21 cellular contexts compared by ENCODE assay signal in genomic region chr18:60096428-60096827, GRCh38.
DNase-seq lines count a peak whose midpoint lies in the region; TF ChIP-seq lines count a peak whose summit lies in the region.
"Had no signal": no experiment of that assay in that cellular context is flagged by ENCODE, and none has a peak within 500 bp of the region (broad histone marks: within the 10 kb centered on the region; RNA-seq: fewer than 3 reads in every experiment).

No MANE protein-coding gene starts in this region.

- 0% methylated on average over 1 of the region's 1 CpG for WGBS in mammary epithelial cell (ENCODE audit: low coverage, missing lambda C conversion rate)
- WGBS in esophagus squamous epithelium, 2 donors, result 29 to 48% methylated on average over 1 of the region's 1 CpG

- H3K9me3 Mint-ChIP-seq in MCF 10A (ENCODE audit: unreplicated experiment), result peaks cover 6% of the 10 kb centered on the region

- H2AFZ ChIP-seq in mammary epithelial cell (ENCODE audit: low read depth, low read length), result peak overlapping the region; percentile 63
- H2AFZ ChIP-seq in OCI-LY3 (ENCODE audit: low read depth, low read length), result peak overlapping the region; percentile 5; the same call in 1 of the 2 replicates

- H3K79me2 ChIP-seq in mammary epithelial cell (ENCODE audit: insufficient read depth, low read length) (no peaks in the 10 kb centered on the region), OCI-LY3 (ENCODE audit: low read length) (no peaks in the 10 kb centered on the region)

- BruUV-seq in mammary epithelial cell (replicated peaks; lab: Mats Ljungman, UMichigan) (no TSS peak), MCF 10A (replicated peaks; lab: Mats Ljungman, UMichigan) (no TSS peak)

- no peaks in the 10 kb centered on the region for H3K36me3 Mint-ChIP-seq in MCF 10A (ENCODE audit: insufficient read depth, unreplicated experiment)

- intact Hi-C loops in mammary epithelial cell (cut with micrococcal nuclease) (loop anchor here (10.0 kb wide), 1 partner anchor 448 kb away; no protein-coding TSS in a partner anchor), MCF 10A (cut with micrococcal nuclease) (no loop called here), esophagus squamous epithelium (cut with DNase I) (no loop called here)

- H3K27me3 ChIP-seq in mammary epithelial cell (ENCODE audit: insufficient read depth, low read length) (peaks cover 3% of the 10 kb centered on the region), OCI-LY3 (ENCODE audit: low read depth, low read length) (no peaks in the 10 kb centered on the region), esophagus squamous epithelium (no peaks in the 10 kb centered on the region), BE2C (no peaks in the 10 kb centered on the region)
- H3K27me3 ChIP-seq: BLaER1 treated with 17β-estradiol and CSF1 and Interleukin-3, amounts not matched to agents 10 nM and 100 nM had no signal

- peaks cover 80% of the 10 kb centered on the region for H3K27me3 Mint-ChIP-seq in MCF 10A (ENCODE audit: insufficient read depth, unreplicated experiment)

- H3K4me2 ChIP-seq in mammary epithelial cell (ENCODE audit: insufficient read depth, low read depth, low read length) (peak overlapping the region; percentile 55), OCI-LY3 (ENCODE audit: low read length) (peak overlapping the region; percentile 15; the same call in 1 of the 2 replicates)
- H3K4me2 ChIP-seq: SK-N-SH had no signal

- dilution Hi-C loops in mammary epithelial cell (cut with HindIII; ENCODE audit: low sequenced_read_pairs), result no loop called here

- no peak overlapping the region for H3K27ac ChIP-seq in mammary epithelial cell (ENCODE audit: insufficient read depth, low read depth, low read length)
- no peak overlapping the region for H3K27ac ChIP-seq in OCI-LY3 (ENCODE audit: low read length)
- H3K27ac ChIP-seq in esophagus squamous epithelium, result no peak overlapping the region
- H3K27ac ChIP-seq: BLaER1 treated with 17β-estradiol and CSF1 and Interleukin-3, amounts not matched to agents 10 nM and 100 nM had no signal

- H3K4me3 Mint-ChIP-seq in MCF 10A (ENCODE audit: unreplicated experiment), result no peak overlapping the region
- H3K4me3 Mint-ChIP-seq: naive thymus-derived CD4-positive, alpha-beta T cell had no signal

- H3K4me1 ChIP-seq in mammary epithelial cell (ENCODE audit: insufficient read depth, low read length) (no peaks in the 10 kb centered on the region), OCI-LY3 (ENCODE audit: low read length) (peaks cover 5% of the 10 kb centered on the region), esophagus squamous epithelium (no peaks in the 10 kb centered on the region), BE2C (no peaks in the 10 kb centered on the region)

- no peaks in the 10 kb centered on the region for H4K20me1 ChIP-seq in mammary epithelial cell (ENCODE audit: insufficient read depth, low read length)
- no peaks in the 10 kb centered on the region for H4K20me1 ChIP-seq in OCI-LY3 (ENCODE audit: insufficient read depth, low read length)
- H4K20me1 ChIP-seq: BLaER1 treated with 17β-estradiol and CSF1 and Interleukin-3, amounts not matched to agents 10 nM and 100 nM had no signal

- POLR2A ChIA-PET in MCF 10A (lab: Yijun Ruan, JAX), result no interaction called here

- no peaks in the 10 kb centered on the region for H3K4me1 Mint-ChIP-seq in MCF 10A (ENCODE audit: insufficient read depth, unreplicated experiment)
- H3K4me1 Mint-ChIP-seq: naive thymus-derived CD4-positive, alpha-beta T cell had no signal

- no peaks in the 10 kb centered on the region for H3K9me3 ChIP-seq in mammary epithelial cell (replicated peaks; ENCODE audit: insufficient read depth, low read length)
- 0 out of 2 replicates have a peak, but pooled peaks cover 3% of the 10 kb centered on the region for H3K9me3 ChIP-seq in OCI-LY3 (ENCODE audit: insufficient read depth, low read length)
- H3K9me3 ChIP-seq in esophagus squamous epithelium, result no peaks in the 10 kb centered on the region
- no peaks in the 10 kb centered on the region for H3K9me3 ChIP-seq in BE2C
- H3K9me3 ChIP-seq: SK-N-SH had no signal

- no peak overlapping the region for H3K27ac Mint-ChIP-seq in MCF 10A (ENCODE audit: low read depth, unreplicated experiment)
- H3K27ac Mint-ChIP-seq: naive thymus-derived CD4-positive, alpha-beta T cell had no signal

- TF ChIP-seq CTCF in mammary epithelial cell (conservative IDR thresholded peaks at IDR 0.05 in 1 of 2, IDR thresholded peaks at IDR 0.05 in 1 of 2; ENCODE audit: extremely low read depth in 1 of 2, insufficient read depth in 1 of 2, low read depth in 1 of 2, low read length in 2 of 2) (no peak), MCF 10A (IDR thresholded peaks at IDR 0.05; ENCODE audit: unreplicated experiment) (no peak), OCI-LY3 (IDR thresholded peaks at IDR 0.05; ENCODE audit: low read depth, low read length) (no peak), fibroblast of the aortic adventitia (IDR thresholded peaks at IDR 0.05; ENCODE audit: insufficient read depth, low read length) (no peak), esophagus squamous epithelium (IDR thresholded peaks at IDR 0.05) (no peak), BE2C (IDR thresholded peaks at IDR 0.05; ENCODE audit: low read depth, low read length) (no peak)

- in situ Hi-C loops in mammary epithelial cell (cut with MboI; ENCODE audit: low sequenced_read_pairs in 2 of 2), result no loop called here

- DNase-seq in mammary epithelial cell (peak; percentile 11), MCF 10A (ENCODE audit: unreplicated experiment) (no peak), fibroblast of the aortic adventitia (ENCODE audit: low read depth) (peak; percentile 12), esophagus squamous epithelium (lab: John Stamatoyannopoulos, UW) (no peak), Ammon's horn (ENCODE audit: low spot score) (no peak), BE2C (no peak), superior temporal gyrus (ENCODE audit: extremely low spot score) (no peak)
- DNase-seq: activated CD4-positive, alpha-beta T cell treated with anti-CD3 and anti-CD28 coated beads, Interleukin-2, amount 50 U/mL, for 48 hours; activated effector memory CD4-positive, alpha-beta T cell treated with Interleukin-2 at 50 U/mL for 16 hours; effector CD8-positive, alpha-beta T cell; head of caudate nucleus; Karpas-422; naive thymus-derived CD4-positive, alpha-beta T cell; NCI-H1417; NCI-H2107; retina; SK-N-SH; stimulated activated CD4-positive, alpha-beta T cell treated with anti-CD3 and anti-CD28 coated beads, Interleukin-2, amount 100 ng/mL, for 48 hours; stimulated activated naive CD4-positive, alpha-beta T cell treated with Interleukin-2 at 50 U/mL for 16 hours had no signal

- H3K9ac ChIP-seq in mammary epithelial cell (ENCODE audit: insufficient read depth, low read length), result no peak overlapping the region
- no peak overlapping the region for H3K9ac ChIP-seq in OCI-LY3 (ENCODE audit: low read length)
- H3K9ac ChIP-seq: BLaER1 treated with 17β-estradiol and CSF1 and Interleukin-3, amounts not matched to agents 10 nM and 100 nM; SK-N-SH had no signal

- H3K4me3 ChIP-seq in mammary epithelial cell (replicated peaks in 1 of 3; ENCODE audit: insufficient read depth in 1 of 3, low read depth in 2 of 3, low read length in 3 of 3) (no peak overlapping the region), OCI-LY3 (ENCODE audit: low read length) (no peak overlapping the region), fibroblast of the aortic adventitia (ENCODE audit: low read depth, low read length) (no peak overlapping the region), esophagus squamous epithelium (no peak overlapping the region), BE2C (ENCODE audit: low read depth, low read length) (no peak overlapping the region)
- H3K4me3 ChIP-seq: BLaER1 treated with 17β-estradiol and CSF1 and Interleukin-3, amounts not matched to agents 10 nM and 100 nM had no signal

- CTCF ChIA-PET in mammary epithelial cell (lab: Charles Lee; ENCODE audit: low non-redundant PET) (no interaction called here), MCF 10A (lab: Yijun Ruan, JAX) (interaction anchor here (0.6 kb wide), 1 partner anchor 28 kb away, joined by 3 read pairs; no protein-coding TSS in a partner anchor)

- TF ChIP-seq POLR2A in esophagus squamous epithelium (IDR thresholded peaks at IDR 0.05), result no peak

- no peaks in the 10 kb centered on the region for H3K36me3 ChIP-seq in mammary epithelial cell (ENCODE audit: insufficient read depth, low read length)
- no peaks in the 10 kb centered on the region for H3K36me3 ChIP-seq in OCI-LY3 (replicated peaks; ENCODE audit: low read depth, low read length)
- H3K36me3 ChIP-seq in esophagus squamous epithelium, result no peaks in the 10 kb centered on the region
- H3K36me3 ChIP-seq in BE2C, result no peaks in the 10 kb centered on the region
- H3K36me3 ChIP-seq: BLaER1 treated with 17β-estradiol and CSF1 and Interleukin-3, amounts not matched to agents 10 nM and 100 nM had no signal

Comparison
In these comparisons a context has a peak if more than half of its experiments do, and no peak if none do; other contexts are left out.
1. DNase-seq: peak in mammary epithelial cell (single experiment) and fibroblast of the aortic adventitia (single experiment); none in MCF 10A (single experiment), esophagus squamous epithelium (single experiment), Ammon's horn (single experiment), BE2C (single experiment) and superior temporal gyrus (single experiment).